ENCODE assay signal across 17 cellular contexts in the genomic region with DNA sequence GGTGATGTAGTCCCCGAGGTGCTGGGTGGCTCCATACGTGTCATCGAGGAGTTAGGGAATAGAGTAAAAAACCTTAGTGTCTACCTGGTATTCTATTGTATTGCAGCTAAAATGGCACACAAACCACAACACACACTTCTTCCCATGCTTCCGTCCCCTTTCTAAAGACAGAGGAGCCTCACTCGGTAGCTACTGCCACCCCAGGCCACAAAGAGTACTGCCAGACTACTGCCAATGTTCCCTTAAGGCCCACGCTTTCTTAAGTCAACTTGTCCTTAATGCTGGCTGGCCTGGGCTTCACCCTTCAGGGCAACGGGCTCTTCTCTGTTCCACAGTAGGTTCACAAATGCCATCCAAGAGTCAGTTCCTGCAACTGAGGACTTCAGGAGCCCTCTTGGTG.
DNase-seq lines count a peak whose midpoint lies in the region; TF ChIP-seq lines count a peak whose summit lies in the region.
"Had no signal": no experiment of that assay in that cellular context is flagged by ENCODE, and none has a peak within 500 bp of the region (broad histone marks: within the 10 kb centered on the region; RNA-seq: fewer than 3 reads in every experiment).

No MANE protein-coding gene starts in this region.

- no peak overlapping the region for H2BK120ac ChIP-seq in mesendoderm (ENCODE audit: low read depth, low read length)

- H3K4me3 ChIP-seq in GM12864 (ENCODE audit: low read depth, low read length) (no peak overlapping the region), mesendoderm (ENCODE audit: low read length) (no peak overlapping the region)
- H3K4me3 ChIP-seq: Peyer's patch, spleen had no signal

- no peak overlapping the region for H4K8ac ChIP-seq in mesendoderm (ENCODE audit: low read depth, low read length)

- H3K9ac ChIP-seq in mesendoderm (ENCODE audit: low read length): no peak overlapping the region

- DNase-seq in GM12864 (ENCODE audit: low read depth) (no peak), HFFc6 (no peak), RKO (ENCODE audit: low spot score) (peak; percentile 25), mesendoderm (peak; percentile 23), cerebellar nuclear complex (lab: John Stamatoyannopoulos, UW) (no peak), UCSD-AML1 (lab: John Stamatoyannopoulos, UW; ENCODE audit: unreplicated experiment) (no peak)
- DNase-seq in activated T-cell treated with anti-CD3 and anti-CD28 coated beads, Interleukin-2, amount 50 U/mL, for 48 hours: no peak
- DNase-seq: activated CD4-positive, alpha-beta T cell treated with anti-CD3 and anti-CD28 coated beads, Interleukin-2, amount 50 U/mL, for 48 hours; activated naive CD4-positive, alpha-beta T cell treated with anti-CD3 and anti-CD28 coated beads, Interleukin-2, amount 50 U/mL, for 16 hours; activated T-cell treated with anti-CD3 and anti-CD28 coated beads, Interleukin-2, amount 50 U/mL, for 1 hour; HCEC 1CT; kidney; NCI-H1105; NCI-H526 treated with DMSO at 0.1 percent for 48 hours; Peyer's patch; spleen had no signal

- H3K36me3 Mint-ChIP-seq in HFFc6 (ENCODE audit: low read depth): no peaks in the 10 kb centered on the region; the same call in 1 of the 2 replicates
- H3K36me3 Mint-ChIP-seq: natural killer cell treated with Interleukin-12 subunit alpha and Interleukin-12 subunit beta and Interleukin-15 and Interleukin-18, amount 100 ng/mL, for 72 hours had no signal

- H3K36me3 ChIP-seq in mesendoderm (ENCODE audit: control insufficient read depth, insufficient read depth, low read length): no peaks in the 10 kb centered on the region
- H3K36me3 ChIP-seq: Peyer's patch, spleen had no signal

- no peak overlapping the region for H2BK5ac ChIP-seq in mesendoderm (ENCODE audit: low read length)

- H3K79me2 ChIP-seq in mesendoderm (ENCODE audit: control insufficient read depth, insufficient read depth, low read length): no peaks in the 10 kb centered on the region

- no peak overlapping the region for H3K18ac ChIP-seq in mesendoderm (ENCODE audit: low read length)

- no peak overlapping the region for H3K4me3 Mint-ChIP-seq in HFFc6
- H3K4me3 Mint-ChIP-seq: natural killer cell treated with Interleukin-12 subunit alpha and Interleukin-12 subunit beta and Interleukin-15 and Interleukin-18, amount 100 ng/mL, for 72 hours had no signal

- no peaks in the 10 kb centered on the region for H3K79me1 ChIP-seq in mesendoderm (ENCODE audit: low read length)

- H3K4me1 ChIP-seq in mesendoderm (ENCODE audit: control insufficient read depth, low read depth, low read length): no peaks in the 10 kb centered on the region
- H3K4me1 ChIP-seq: Peyer's patch, spleen had no signal

- TF ChIP-seq CTCF in GM12864 (IDR thresholded peaks at IDR 0.05; ENCODE audit: low read depth, low read length, missing control alignments) (peak; percentile 13), HFFc6 (IDR thresholded peaks at IDR 0.05) (0 out of 2 replicates have a peak, but pooled peaks have one; percentile 13)

- no peak overlapping the region for H2AK5ac ChIP-seq in mesendoderm (ENCODE audit: low read length)

- H3K4me2 ChIP-seq in mesendoderm (ENCODE audit: low read length): no peak overlapping the region

- peaks cover 10% of the 10 kb centered on the region; the same call in 1 of the 2 replicates for H3K9me3 Mint-ChIP-seq in HFFc6

- no peak overlapping the region for H3K56ac ChIP-seq in mesendoderm (ENCODE audit: low read length)

- H2BK15ac ChIP-seq in mesendoderm (replicated peaks; ENCODE audit: low read depth): no peak overlapping the region

- no peak overlapping the region for H3K4ac ChIP-seq in mesendoderm (ENCODE audit: low read depth, low read length)

- H3K27me3 Mint-ChIP-seq in HFFc6 (ENCODE audit: insufficient read depth): no peaks in the 10 kb centered on the region; the same call in none of the 2 replicates
- H3K27me3 Mint-ChIP-seq: natural killer cell treated with Interleukin-12 subunit alpha and Interleukin-12 subunit beta and Interleukin-15 and Interleukin-18, amount 100 ng/mL, for 72 hours had no signal

- H3K23ac ChIP-seq in mesendoderm (ENCODE audit: low read length): no peak overlapping the region

- no peaks in the 10 kb centered on the region for H3K4me1 Mint-ChIP-seq in HFFc6 (ENCODE audit: low read depth)

- no CpG with 5 or more reads among the region's 7 CpGs for WGBS in mesendoderm (ENCODE audit: extremely low coverage, insufficient coverage, low lambda C conversion rate)

- H3K27ac Mint-ChIP-seq in HFFc6: no peak overlapping the region
- H3K27ac Mint-ChIP-seq: natural killer cell treated with Interleukin-12 subunit alpha and Interleukin-12 subunit beta and Interleukin-15 and Interleukin-18, amount 100 ng/mL, for 72 hours had no signal

- H3K27ac ChIP-seq in mesendoderm (ENCODE audit: low read depth, low read length): no peak overlapping the region
- H3K27ac ChIP-seq: Peyer's patch, spleen had no signal

- H4K5ac ChIP-seq in mesendoderm (ENCODE audit: low read length): no peak overlapping the region

- H3K27me3 ChIP-seq in mesendoderm (ENCODE audit: insufficient read depth, low read length, poor library complexity): no peaks in the 10 kb centered on the region
- H3K27me3 ChIP-seq: Peyer's patch, spleen had no signal

Comparison
In these comparisons a context has a peak if more than half of its experiments do, and no peak if none do; other contexts are left out.
1. DNase-seq: peak in RKO (single experiment) and mesendoderm (single experiment); none in GM12864 (single experiment), HFFc6 (single experiment), cerebellar nuclear complex (0 of 2), activated T-cell treated with anti-CD3 and anti-CD28 coated beads, Interleukin-2, amount 50 U/mL, for 48 hours (0 of 2) and UCSD-AML1 (single experiment).